ENCODE assay signal across 8 cellular contexts in the genomic region with DNA sequence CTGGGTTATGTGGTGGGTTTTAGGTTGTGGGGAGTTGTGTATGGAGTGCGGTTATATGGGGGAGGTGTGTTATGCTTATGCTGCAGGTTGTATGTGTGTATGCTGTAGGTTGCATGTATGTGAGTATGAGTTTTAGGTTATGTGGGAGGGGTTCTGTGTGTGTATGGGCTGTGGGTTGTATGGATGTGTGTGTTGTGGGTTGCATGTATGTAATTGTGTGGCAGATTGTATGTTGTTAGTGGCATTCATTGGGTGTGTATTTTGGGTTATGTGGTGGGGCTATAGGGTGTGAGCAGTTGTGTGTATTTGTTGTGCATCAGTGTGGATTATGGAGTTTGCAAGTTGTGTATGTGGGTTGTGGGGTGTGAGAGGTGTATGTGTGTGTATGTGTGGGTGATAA.
"Had no signal": no experiment of that assay in that cellular context is flagged by ENCODE, and none has a peak within 500 bp of the region (broad histone marks: within the 10 kb centered on the region; RNA-seq: fewer than 3 reads in every experiment).

No MANE protein-coding gene starts in this region.

- H3K9me3 ChIP-seq: HAP-1 had no signal

- H3K27ac Mint-ChIP-seq: GM23338, HFFc6 had no signal

- ATAC-seq: GM23338, HCT116, K562 had no signal

- FAIRE-seq: K562 had no signal

- H3K4me2 ChIP-seq: GM23338 had no signal

- DNase-seq: H7, HFFc6, IMR-90, KG1 had no signal

- H3K4me3 Mint-ChIP-seq: GM23338, HFFc6 had no signal

- H3K9me3 Mint-ChIP-seq: GM23338 had no signal

- H3K36me3 ChIP-seq: HAP-1 had no signal

- H3K4me3 ChIP-seq: GM23338, HAP-1, K562 had no signal

- H3K4me1 ChIP-seq: HAP-1 had no signal

- H2AFZ ChIP-seq: GM23338 had no signal
